26 cellular contexts compared by ENCODE assay signal in the genomic region with DNA sequence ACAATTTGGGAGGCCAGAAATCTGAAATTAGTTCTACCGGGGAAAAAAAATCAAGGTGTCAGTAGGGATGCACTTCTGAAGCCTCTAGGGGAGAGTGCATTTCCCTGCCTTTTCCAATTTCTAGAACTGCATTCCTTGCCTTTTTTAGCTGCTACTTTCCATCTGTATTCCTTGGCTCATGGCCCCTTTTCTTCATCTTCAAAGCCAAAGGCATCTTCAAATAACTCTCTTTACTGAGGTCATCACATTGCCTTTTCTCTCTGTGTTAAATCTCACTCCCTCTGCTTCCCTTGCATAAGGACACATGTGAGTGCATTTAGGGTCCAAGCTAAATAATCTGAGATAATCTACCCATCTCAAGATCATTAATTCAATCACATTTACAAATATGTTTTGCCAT.
"Had no signal": no experiment of that assay in that cellular context is flagged by ENCODE, and none has a peak within 500 bp of the region (broad histone marks: within the 10 kb centered on the region; RNA-seq: fewer than 3 reads in every experiment).

No MANE protein-coding gene starts in this region.

- H3K9me3 Mint-ChIP-seq: activated naive CD8-positive, alpha-beta T cell treated with anti-CD3 and anti-CD28 coated beads, Interleukin-2, amount 50 U/mL, for 24 hours; activated T-cell treated with anti-CD3 and anti-CD28 coated beads, Interleukin-2, amount 50 U/mL, for 72 hours; endodermal cell; stimulated activated effector memory CD8-positive, alpha-beta T cell treated with anti-CD3 and anti-CD28 coated beads, Interleukin-12 subunit alpha, Interleukin-12 subunit beta, amount 100 ng/mL, for 72 hours; stimulated activated naive CD8-positive, alpha-beta T cell treated with anti-CD3 and anti-CD28 coated beads, Interleukin-15, amount 100 ng/mL, for 72 hours; T-helper 1 cell treated with Interleukin-12 subunit alpha and Interleukin-12 subunit beta and Interleukin-4 antibody, amounts not matched to agents 30 μg/mL and 1 μg/mL, for 36 hours had no signal

- H3K9me3 ChIP-seq: left lung, tibial artery had no signal

- H3K4me2 ChIP-seq: hepatocyte had no signal

- H3K36me3 ChIP-seq: left lung, tibial artery had no signal

- H2AFZ ChIP-seq: hepatocyte had no signal

- ATAC-seq: activated CD4-positive, alpha-beta T cell treated with anti-CD3 and anti-CD28 coated beads for 36 hours; activated naive CD8-positive, alpha-beta T cell treated with anti-CD3 and anti-CD28 coated beads, Interleukin-2, amount 50 U/mL, for 24 hours; activated T-cell treated with anti-CD3 and anti-CD28 coated beads, Interleukin-2, amount 50 U/mL, for 72 hours; left lung; stimulated activated effector memory CD8-positive, alpha-beta T cell treated with anti-CD3 and anti-CD28 coated beads, Interleukin-12 subunit alpha, Interleukin-12 subunit beta, amount 100 ng/mL, for 72 hours; stimulated activated naive CD8-positive, alpha-beta T cell treated with anti-CD3 and anti-CD28 coated beads, Interleukin-15, amount 100 ng/mL, for 72 hours; WTC11 had no signal

- H3K79me2 ChIP-seq: hepatocyte had no signal

- H3K4me1 ChIP-seq: left lung had no signal

- H3K4me3 Mint-ChIP-seq: activated CD4-positive, alpha-beta T cell treated with anti-CD3 and anti-CD28 coated beads for 36 hours; activated naive CD8-positive, alpha-beta T cell treated with anti-CD3 and anti-CD28 coated beads, Interleukin-2, amount 50 U/mL, for 24 hours; activated T-cell treated with anti-CD3 and anti-CD28 coated beads, Interleukin-2, amount 50 U/mL, for 72 hours; endodermal cell; naive B cell; neural crest cell; stimulated activated effector memory CD8-positive, alpha-beta T cell treated with anti-CD3 and anti-CD28 coated beads, Interleukin-12 subunit alpha, Interleukin-12 subunit beta, amount 100 ng/mL, for 72 hours; stimulated activated naive CD8-positive, alpha-beta T cell treated with anti-CD3 and anti-CD28 coated beads, Interleukin-15, amount 100 ng/mL, for 72 hours; T-helper 1 cell treated with Interleukin-12 subunit alpha and Interleukin-12 subunit beta and Interleukin-4 antibody, amounts not matched to agents 30 μg/mL and 1 μg/mL, for 36 hours; WTC11 had no signal

- H3K36me3 Mint-ChIP-seq: naive B cell; stimulated activated effector memory CD8-positive, alpha-beta T cell treated with anti-CD3 and anti-CD28 coated beads, Interleukin-12 subunit alpha, Interleukin-12 subunit beta, amount 100 ng/mL, for 72 hours; WTC11 had no signal

- H3K4me3 ChIP-seq: hepatocyte, left lung, lung, tibial artery had no signal

- H3K4me1 Mint-ChIP-seq: activated CD4-positive, alpha-beta T cell treated with anti-CD3 and anti-CD28 coated beads for 36 hours; activated naive CD8-positive, alpha-beta T cell treated with anti-CD3 and anti-CD28 coated beads, Interleukin-2, amount 50 U/mL, for 24 hours; naive B cell; neural crest cell; stimulated activated effector memory CD8-positive, alpha-beta T cell treated with anti-CD3 and anti-CD28 coated beads, Interleukin-12 subunit alpha, Interleukin-12 subunit beta, amount 100 ng/mL, for 72 hours; stimulated activated naive CD8-positive, alpha-beta T cell treated with anti-CD3 and anti-CD28 coated beads, Interleukin-15, amount 100 ng/mL, for 72 hours had no signal

- DNase-seq: activated CD4-positive, alpha-beta T cell treated with anti-CD3 and anti-CD28 coated beads for 36 hours; activated CD4-positive, alpha-beta T cell treated with anti-CD3 and anti-CD28 coated beads, Interleukin-2, amount 50 U/mL, for 48 hours; activated effector memory CD4-positive, alpha-beta T cell treated with anti-CD3 and anti-CD28 coated beads, Interleukin-2, amount 50 U/mL, for 16 hours; activated naive CD4-positive, alpha-beta T cell treated with anti-CD3 and anti-CD28 coated beads, Interleukin-2, amount 50 U/mL, for 16 hours; activated naive CD8-positive, alpha-beta T cell treated with anti-CD3 and anti-CD28 coated beads, Interleukin-2, amount 50 U/mL, for 24 hours; activated T-cell treated with anti-CD3 and anti-CD28 coated beads, Interleukin-2, amount 50 U/mL, for 72 hours; anterior cingulate cortex; cerebellar nuclear complex; cortex of kidney; endodermal cell; foreskin melanocyte; glutamatergic neuron; kidney glomerular epithelial cell; left lung; naive B cell; occipital lobe; stimulated activated naive CD8-positive, alpha-beta T cell treated with anti-CD3 and anti-CD28 coated beads, Interleukin-15, amount 100 ng/mL, for 72 hours; T1000; tibial artery had no signal

- FAIRE-seq: bronchial epithelial cell had no signal

- H3K27me3 ChIP-seq: left lung, tibial artery had no signal

- H3K27ac ChIP-seq: hepatocyte, left lung, tibial artery had no signal

- H3K27ac Mint-ChIP-seq: activated CD4-positive, alpha-beta T cell treated with anti-CD3 and anti-CD28 coated beads for 36 hours; activated naive CD8-positive, alpha-beta T cell treated with anti-CD3 and anti-CD28 coated beads, Interleukin-2, amount 50 U/mL, for 24 hours; activated T-cell treated with anti-CD3 and anti-CD28 coated beads, Interleukin-2, amount 50 U/mL, for 72 hours; endodermal cell; naive B cell; stimulated activated effector memory CD8-positive, alpha-beta T cell treated with anti-CD3 and anti-CD28 coated beads, Interleukin-12 subunit alpha, Interleukin-12 subunit beta, amount 100 ng/mL, for 72 hours; stimulated activated naive CD8-positive, alpha-beta T cell treated with anti-CD3 and anti-CD28 coated beads, Interleukin-15, amount 100 ng/mL, for 72 hours; T-helper 1 cell treated with Interleukin-12 subunit alpha and Interleukin-12 subunit beta and Interleukin-4 antibody, amounts not matched to agents 30 μg/mL and 1 μg/mL, for 36 hours; WTC11 had no signal
